In genomic region chr13:20247963-20248362, GRCh38 we compare ENCODE assay signal across 37 cellular contexts. TPM values are rescaled to one million over a fixed set of nuclear protein-coding genes. Genes with fewer than 3 reads are reported as not detected.
"Had no signal": no experiment of that assay in that cellular context is flagged by ENCODE, and none has a peak within 500 bp of the region (broad histone marks: within the 10 kb centered on the region; RNA-seq: fewer than 3 reads in every experiment).

No MANE protein-coding gene starts in this region.

- H3K27me3 ChIP-seq: ascending aorta, cardiac muscle cell, colonic mucosa had no signal

- H3K4me1 ChIP-seq: ascending aorta, breast epithelium, colonic mucosa, esophagus muscularis mucosa, gastroesophageal sphincter, heart right ventricle had no signal

- H3K4me1 Mint-ChIP-seq: activated CD4-positive, alpha-beta T cell treated with anti-CD3 and anti-CD28 coated beads for 36 hours; activated CD4-positive, alpha-beta T cell treated with anti-CD3 and anti-CD28 coated beads, Interleukin-2, amount 10 ng/mL, durations not matched to agents 24 days and 14 days; activated CD8-positive, alpha-beta memory T cell treated with anti-CD3 and anti-CD28 coated beads, Interleukin-2, amount 10 ng/mL, durations not matched to agents 7 days and 5 days; activated naive CD8-positive, alpha-beta T cell treated with anti-CD3 and anti-CD28 coated beads, Interleukin-2, amount 10 ng/mL, durations not matched to agents 7 days and 5 days; brain; T-helper 17 cell had no signal

- H3K36me3 ChIP-seq: ascending aorta, breast epithelium, cardiac muscle cell, colonic mucosa, esophagus muscularis mucosa, gastroesophageal sphincter, heart right ventricle had no signal

- DNase-seq: activated CD4-positive, alpha-beta memory T cell treated with anti-CD3 and anti-CD28 coated beads for 36 hours; activated CD4-positive, alpha-beta T cell treated with anti-CD3 and anti-CD28 coated beads for 36 hours; activated CD4-positive, alpha-beta T cell treated with anti-CD3 and anti-CD28 coated beads, Interleukin-2, amount 10 ng/mL, durations not matched to agents 24 days and 14 days; activated CD4-positive, CD25-positive, alpha-beta regulatory T cell; activated CD4-positive, CD25-positive, alpha-beta regulatory T cell treated with anti-CD3 and anti-CD28 coated beads, Interleukin-2, amount 50 U/mL, for 72 hours; activated CD8-positive, alpha-beta memory T cell treated with anti-CD3 and anti-CD28 coated beads, Interleukin-2, amount 10 ng/mL, durations not matched to agents 7 days and 5 days; activated CD8-positive, alpha-beta memory T cell treated with anti-CD3 and anti-CD28 coated beads, Interleukin-2, amount 50 U/mL, for 4 hours; activated CD8-positive, alpha-beta T cell treated with anti-CD3 and anti-CD28 coated beads, Interleukin-2, amount 10 ng/mL, durations not matched to agents 7 days and 5 days; activated gamma-delta T cell; activated naive CD4-positive, alpha-beta T cell; activated naive CD4-positive, alpha-beta T cell treated with anti-CD3 and anti-CD28 coated beads, Interleukin-2, amount 10 ng/mL, durations not matched to agents 7 days and 5 days; activated naive CD8-positive, alpha-beta T cell treated with anti-CD3 and anti-CD28 coated beads, Interleukin-2, amount 10 ng/mL, durations not matched to agents 7 days and 5 days; activated T-cell treated with anti-CD3 and anti-CD28 coated beads, Interleukin-2, amount 50 U/mL, for 1 hour; activated T-cell treated with anti-CD3 and anti-CD28 coated beads, Interleukin-2, amount 50 U/mL, for 48 hours; central memory CD4-positive, alpha-beta T cell; cerebellar nuclear complex; colonic mucosa; effector CD8-positive, alpha-beta T cell; foreskin melanocyte; heart right ventricle; T-helper 1 cell; T-helper 17 cell; T1000 had no signal

- H3K27ac ChIP-seq: ascending aorta, breast epithelium, cardiac muscle cell, colonic mucosa, esophagus muscularis mucosa, gastroesophageal sphincter, heart right ventricle had no signal

- H3K4me3 Mint-ChIP-seq: activated CD4-positive, alpha-beta memory T cell treated with anti-CD3 and anti-CD28 coated beads for 36 hours; activated CD4-positive, alpha-beta T cell treated with anti-CD3 and anti-CD28 coated beads for 36 hours; activated CD4-positive, alpha-beta T cell treated with anti-CD3 and anti-CD28 coated beads, Interleukin-2, amount 10 ng/mL, durations not matched to agents 24 days and 14 days; activated CD8-positive, alpha-beta memory T cell treated with anti-CD3 and anti-CD28 coated beads, Interleukin-2, amount 10 ng/mL, durations not matched to agents 7 days and 5 days; activated CD8-positive, alpha-beta T cell treated with anti-CD3 and anti-CD28 coated beads, Interleukin-2, amount 10 ng/mL, durations not matched to agents 7 days and 5 days; activated naive CD4-positive, alpha-beta T cell treated with anti-CD3 and anti-CD28 coated beads, Interleukin-2, amount 10 ng/mL, durations not matched to agents 7 days and 5 days; activated naive CD8-positive, alpha-beta T cell treated with anti-CD3 and anti-CD28 coated beads, Interleukin-2, amount 10 ng/mL, durations not matched to agents 7 days and 5 days; activated T-helper 1 cell treated with anti-CD3 and anti-CD28 coated beads, Interleukin-12 subunit alpha, Interleukin-12 subunit beta, Interleukin-2, Interleukin-4 antibody, amounts not matched to agents 30 ng/mL and 10 ng/mL and 1 ng/mL, durations not matched to agents 14 hours and 24 hours and 36 hours; brain; T-helper 17 cell; T-helper 2 cell treated with Interferon-gamma antibody and Interleukin-4, amounts not matched to agents 5 μg/mL and 100 μg/mL, for 36 hours had no signal

- H3K9me3 ChIP-seq: ascending aorta, breast epithelium, colonic mucosa, esophagus muscularis mucosa, gastroesophageal sphincter, heart right ventricle had no signal

- H3K9me3 Mint-ChIP-seq: activated CD4-positive, alpha-beta memory T cell treated with anti-CD3 and anti-CD28 coated beads for 36 hours; activated CD4-positive, alpha-beta T cell treated with anti-CD3 and anti-CD28 coated beads, Interleukin-2, amount 10 ng/mL, durations not matched to agents 24 days and 14 days; activated T-helper 1 cell treated with anti-CD3 and anti-CD28 coated beads, Interleukin-12 subunit alpha, Interleukin-12 subunit beta, Interleukin-2, Interleukin-4 antibody, amounts not matched to agents 30 ng/mL and 10 ng/mL and 1 ng/mL, durations not matched to agents 14 hours and 24 hours and 36 hours; activated T-helper 2 cell treated with anti-CD3 and anti-CD28 coated beads, Interferon-gamma antibody, Interleukin-2, Interleukin-4, amounts not matched to agents 10 μg/mL and 5 μg/mL and 100 μg/mL, durations not matched to agents 14 hours and 24 hours and 36 hours; T-helper 2 cell treated with Interferon-gamma antibody and Interleukin-4, amounts not matched to agents 5 μg/mL and 100 μg/mL, for 36 hours had no signal

- H3K27me3 Mint-ChIP-seq: activated CD4-positive, alpha-beta memory T cell treated with anti-CD3 and anti-CD28 coated beads for 36 hours had no signal

- H3K27ac Mint-ChIP-seq: activated CD4-positive, alpha-beta memory T cell treated with anti-CD3 and anti-CD28 coated beads for 36 hours; activated CD4-positive, alpha-beta T cell treated with anti-CD3 and anti-CD28 coated beads for 36 hours; activated CD4-positive, alpha-beta T cell treated with anti-CD3 and anti-CD28 coated beads, Interleukin-2, amount 10 ng/mL, durations not matched to agents 24 days and 14 days; activated CD8-positive, alpha-beta memory T cell treated with anti-CD3 and anti-CD28 coated beads, Interleukin-2, amount 10 ng/mL, durations not matched to agents 7 days and 5 days; activated CD8-positive, alpha-beta T cell treated with anti-CD3 and anti-CD28 coated beads, Interleukin-2, amount 10 ng/mL, durations not matched to agents 7 days and 5 days; activated naive CD4-positive, alpha-beta T cell treated with anti-CD3 and anti-CD28 coated beads, Interleukin-2, amount 10 ng/mL, durations not matched to agents 7 days and 5 days; activated naive CD4-positive, alpha-beta T cell treated with anti-CD3 and anti-CD28 coated beads, Interleukin-2, amount 50 U/mL, for 72 hours; activated naive CD8-positive, alpha-beta T cell treated with anti-CD3 and anti-CD28 coated beads, Interleukin-2, amount 10 ng/mL, durations not matched to agents 7 days and 5 days; activated T-helper 1 cell treated with anti-CD3 and anti-CD28 coated beads, Interleukin-12 subunit alpha, Interleukin-12 subunit beta, Interleukin-2, Interleukin-4 antibody, amounts not matched to agents 30 ng/mL and 10 ng/mL and 1 ng/mL, durations not matched to agents 14 hours and 24 hours and 36 hours; activated T-helper 2 cell treated with anti-CD3 and anti-CD28 coated beads, Interferon-gamma antibody, Interleukin-2, Interleukin-4, amounts not matched to agents 10 μg/mL and 5 μg/mL and 100 μg/mL, durations not matched to agents 14 hours and 24 hours and 36 hours; brain; T-helper 17 cell; T-helper 2 cell treated with Interferon-gamma antibody and Interleukin-4, amounts not matched to agents 5 μg/mL and 100 μg/mL, for 36 hours had no signal

- ATAC-seq: activated CD4-positive, alpha-beta T cell treated with anti-CD3 and anti-CD28 coated beads for 36 hours; activated CD8-positive, alpha-beta memory T cell treated with anti-CD3 and anti-CD28 coated beads, Interleukin-2, amount 10 ng/mL, durations not matched to agents 7 days and 5 days; activated CD8-positive, alpha-beta T cell treated with anti-CD3 and anti-CD28 coated beads, Interleukin-2, amount 10 ng/mL, durations not matched to agents 7 days and 5 days; activated naive CD4-positive, alpha-beta T cell treated with anti-CD3 and anti-CD28 coated beads, Interleukin-2, amount 50 U/mL, for 72 hours; gastroesophageal sphincter; heart right ventricle; T-helper 17 cell had no signal

- H3K36me3 Mint-ChIP-seq: activated CD4-positive, alpha-beta memory T cell treated with anti-CD3 and anti-CD28 coated beads for 36 hours; activated CD8-positive, alpha-beta memory T cell treated with anti-CD3 and anti-CD28 coated beads, Interleukin-2, amount 10 ng/mL, durations not matched to agents 7 days and 5 days; activated naive CD8-positive, alpha-beta T cell treated with anti-CD3 and anti-CD28 coated beads, Interleukin-2, amount 10 ng/mL, durations not matched to agents 7 days and 5 days; brain had no signal

- H3K4me3 ChIP-seq: ascending aorta, breast epithelium, cardiac muscle cell, colonic mucosa, esophagus muscularis mucosa, gastroesophageal sphincter, heart right ventricle had no signal

RNA-seq across cellular contexts. Expression of gene GJB6, which starts 15.8 kb away (rescaled TPM):
- total RNA-seq: ascending aorta, breast epithelium, cardiac muscle cell, colonic mucosa, dermis microvascular lymphatic vessel endothelial cell, endothelial cell of umbilical vein, epithelial cell of proximal tubule, esophagus muscularis mucosa, glomerular endothelial cell had no signal
- polyA plus RNA-seq: cardiac muscle cell, endothelial cell of umbilical vein had no signal

RNA-seq across cellular contexts. Expression of gene GJB2, which starts 55.2 kb away (rescaled TPM):
- total RNA-seq: dermis microvascular lymphatic vessel endothelial cell, endothelial cell of umbilical vein, glomerular endothelial cell, T-helper 17 cell had no signal
- polyA plus RNA-seq: endothelial cell of umbilical vein had no signal
